Comparison of ENCODE assay signal across 16 cellular contexts in the genomic region with DNA sequence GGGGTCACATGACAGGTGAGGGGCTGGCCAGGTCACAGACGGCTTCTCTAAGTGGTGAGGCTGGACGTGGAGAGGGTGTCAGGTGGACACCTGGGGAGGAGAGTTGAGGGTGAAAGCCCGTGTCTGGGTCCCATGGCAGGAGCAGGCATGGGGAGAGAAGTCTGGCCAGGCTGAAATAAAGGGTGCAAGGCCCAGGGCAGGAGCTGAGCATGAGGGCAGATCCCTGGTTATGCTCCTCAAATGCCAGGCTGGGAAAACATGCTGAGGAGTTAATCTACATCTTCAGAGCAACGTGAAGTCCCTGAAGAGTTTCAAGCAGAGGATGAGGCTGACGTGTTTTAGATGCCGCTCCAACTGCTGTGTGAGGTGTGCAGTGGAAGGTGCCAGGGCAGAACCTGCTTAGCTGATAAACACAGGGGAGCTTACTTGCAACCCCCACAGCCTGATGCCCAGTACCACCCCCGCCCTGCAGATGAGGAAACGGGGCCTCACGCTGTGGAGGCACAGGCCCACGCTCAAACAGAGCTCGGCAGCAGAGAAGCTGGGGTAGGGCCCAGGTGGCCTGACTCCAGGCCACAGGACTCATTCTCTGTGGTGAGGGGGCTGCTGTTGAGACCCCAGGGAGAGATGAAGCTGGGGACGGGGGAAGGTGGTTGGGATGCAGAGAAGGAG. TPM values are rescaled to one million over a fixed set of nuclear protein-coding genes. Genes with fewer than 3 reads are reported as not detected.
"Had no signal": no experiment of that assay in that cellular context is flagged by ENCODE, and none has a peak within 500 bp of the region (broad histone marks: within the 10 kb centered on the region; RNA-seq: fewer than 3 reads in every experiment).

No MANE protein-coding gene starts in this region.

- H3K4me3 Mint-ChIP-seq: activated CD8-positive, alpha-beta T cell treated with anti-CD3 and anti-CD28 coated beads, Interleukin-2, amount 10 ng/mL, durations not matched to agents 7 days and 5 days; naive thymus-derived CD4-positive, alpha-beta T cell had no signal

- DNase-seq: activated CD4-positive, alpha-beta T cell treated with anti-CD3 and anti-CD28 coated beads for 48 hours; activated CD8-positive, alpha-beta memory T cell treated with anti-CD3 and anti-CD28 coated beads, Interleukin-2, amount 50 U/mL, for 48 hours; activated CD8-positive, alpha-beta T cell treated with anti-CD3 and anti-CD28 coated beads, Interleukin-2, amount 10 ng/mL, durations not matched to agents 7 days and 5 days; activated naive CD4-positive, alpha-beta T cell treated with Interleukin-2 at 50 U/mL for 16 hours; central memory CD4-positive, alpha-beta T cell; effector memory CD4-positive, alpha-beta T cell; kidney glomerular epithelial cell; naive thymus-derived CD4-positive, alpha-beta T cell; occipital lobe; SK-N-SH; substantia nigra; transverse colon had no signal

- H3K27me3 ChIP-seq: hepatocyte, transverse colon had no signal

- H3K36me3 ChIP-seq: gastroesophageal sphincter, transverse colon had no signal

- H3K9me3 ChIP-seq: gastroesophageal sphincter, SK-N-SH, transverse colon had no signal

- H3K4me2 ChIP-seq: hepatocyte, SK-N-SH had no signal

- H2AFZ ChIP-seq: hepatocyte had no signal

- ATAC-seq: activated CD8-positive, alpha-beta T cell treated with anti-CD3 and anti-CD28 coated beads, Interleukin-2, amount 10 ng/mL, durations not matched to agents 7 days and 5 days; gastroesophageal sphincter; naive thymus-derived CD4-positive, alpha-beta T cell had no signal

- H3K9me3 Mint-ChIP-seq: naive thymus-derived CD4-positive, alpha-beta T cell had no signal

- H3K4me1 ChIP-seq: gastroesophageal sphincter, transverse colon had no signal

- H3K4me3 ChIP-seq: gastroesophageal sphincter, hepatocyte, lung, transverse colon had no signal

- H3K27ac Mint-ChIP-seq: activated CD8-positive, alpha-beta T cell treated with anti-CD3 and anti-CD28 coated beads, Interleukin-2, amount 10 ng/mL, durations not matched to agents 7 days and 5 days; naive thymus-derived CD4-positive, alpha-beta T cell had no signal

- H3K79me2 ChIP-seq: hepatocyte had no signal

- H3K36me3 Mint-ChIP-seq: naive thymus-derived CD4-positive, alpha-beta T cell had no signal

- H3K27ac ChIP-seq: gastroesophageal sphincter, hepatocyte, transverse colon had no signal

- H3K9ac ChIP-seq: SK-N-SH had no signal

RNA-seq across cellular contexts. Expression of gene HCN4, which starts 40.5 kb away (rescaled TPM):
- total RNA-seq: activated CD8-positive, alpha-beta T cell treated with anti-CD3 and anti-CD28 coated beads, Interleukin-2, amount 10 ng/mL, durations not matched to agents 7 days and 5 days; T-helper 1 cell treated with Interleukin-12 subunit alpha and Interleukin-12 subunit beta and Interleukin-4 antibody, amounts not matched to agents 30 ng/mL and 1 ng/mL, for 36 hours had no signal
- polyA plus RNA-seq: naive thymus-derived CD4-positive, alpha-beta T cell; SK-N-SH had no signal
